1 cellular context compared by ENCODE assay signal in genomic region chr2:234528410-234529150, GRCh38.
TF ChIP-seq lines count a peak whose summit lies in the region.

No MANE protein-coding gene starts in this region.

TF ChIP-seq in GM23338, 12 proteins besides CTCF, POLR2A, EP300 and RAD21 (continued from another document):
- TF ChIP-seq ZNF462 (CRISPR knock-in tag; IDR thresholded peaks at IDR 0.05) = no peak
- TF ChIP-seq ETS1 (IDR thresholded peaks at IDR 0.05) = no peak
- TF ChIP-seq EZH2 (IDR thresholded peaks at IDR 0.05; ENCODE audit: low read depth, unreplicated experiment) = no peak
